In genomic region chr4:42649870-42650269, GRCh38 we compare ENCODE assay signal across 1 cellular context.
TF ChIP-seq lines count a peak whose summit lies in the region.

No MANE protein-coding gene starts in this region.

TF ChIP-seq in GM12878, 131 proteins besides CTCF, POLR2A, EP300 and RAD21:
- TF ChIP-seq FOXK2 (IDR thresholded peaks at IDR 0.05) = no peak
- TF ChIP-seq, protein P1, sequence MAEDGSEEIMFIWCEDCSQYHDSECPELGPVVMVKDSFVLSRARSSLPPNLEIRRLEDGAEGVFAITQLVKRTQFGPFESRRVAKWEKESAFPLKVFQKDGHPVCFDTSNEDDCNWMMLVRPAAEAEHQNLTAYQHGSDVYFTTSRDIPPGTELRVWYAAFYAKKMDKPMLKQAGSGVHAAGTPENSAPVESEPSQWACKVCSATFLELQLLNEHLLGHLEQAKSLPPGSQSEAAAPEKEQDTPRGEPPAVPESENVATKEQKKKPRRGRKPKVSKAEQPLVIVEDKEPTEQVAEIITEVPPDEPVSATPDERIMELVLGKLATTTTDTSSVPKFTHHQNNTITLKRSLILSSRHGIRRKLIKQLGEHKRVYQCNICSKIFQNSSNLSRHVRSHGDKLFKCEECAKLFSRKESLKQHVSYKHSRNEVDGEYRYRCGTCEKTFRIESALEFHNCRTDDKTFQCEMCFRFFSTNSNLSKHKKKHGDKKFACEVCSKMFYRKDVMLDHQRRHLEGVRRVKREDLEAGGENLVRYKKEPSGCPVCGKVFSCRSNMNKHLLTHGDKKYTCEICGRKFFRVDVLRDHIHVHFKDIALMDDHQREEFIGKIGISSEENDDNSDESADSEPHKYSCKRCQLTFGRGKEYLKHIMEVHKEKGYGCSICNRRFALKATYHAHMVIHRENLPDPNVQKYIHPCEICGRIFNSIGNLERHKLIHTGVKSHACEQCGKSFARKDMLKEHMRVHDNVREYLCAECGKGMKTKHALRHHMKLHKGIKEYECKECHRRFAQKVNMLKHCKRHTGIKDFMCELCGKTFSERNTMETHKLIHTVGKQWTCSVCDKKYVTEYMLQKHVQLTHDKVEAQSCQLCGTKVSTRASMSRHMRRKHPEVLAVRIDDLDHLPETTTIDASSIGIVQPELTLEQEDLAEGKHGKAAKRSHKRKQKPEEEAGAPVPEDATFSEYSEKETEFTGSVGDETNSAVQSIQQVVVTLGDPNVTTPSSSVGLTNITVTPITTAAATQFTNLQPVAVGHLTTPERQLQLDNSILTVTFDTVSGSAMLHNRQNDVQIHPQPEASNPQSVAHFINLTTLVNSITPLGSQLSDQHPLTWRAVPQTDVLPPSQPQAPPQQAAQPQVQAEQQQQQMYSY (CRISPR knock-in tag; IDR thresholded peaks at IDR 0.05) = no peak
- no peak for TF ChIP-seq NR2C1 (IDR thresholded peaks at IDR 0.05)
- no peak for TF ChIP-seq ATF2 (IDR thresholded peaks at IDR 0.05; ENCODE audit: low read length)
- TF ChIP-seq TCF3 (IDR thresholded peaks at IDR 0.05; ENCODE audit: borderline replicate concordance, insufficient read depth, low read depth, low read length) = no peak
- TF ChIP-seq SUPT20H (IDR thresholded peaks at IDR 0.05; ENCODE audit: borderline replicate concordance, control insufficient read depth, low read depth, low read length) = no peak
- no peak for TF ChIP-seq ZNF217 (IDR thresholded peaks at IDR 0.05)
- no peak for TF ChIP-seq IRF4 (IDR thresholded peaks at IDR 0.05; ENCODE audit: low read depth, low read length)
- TF ChIP-seq POLR2AphosphoS2 (IDR thresholded peaks at IDR 0.05; ENCODE audit: low read depth, low read length) = no peak
- TF ChIP-seq TARDBP (IDR thresholded peaks at IDR 0.05; ENCODE audit: borderline replicate concordance) = no peak
- TF ChIP-seq, protein P2, sequence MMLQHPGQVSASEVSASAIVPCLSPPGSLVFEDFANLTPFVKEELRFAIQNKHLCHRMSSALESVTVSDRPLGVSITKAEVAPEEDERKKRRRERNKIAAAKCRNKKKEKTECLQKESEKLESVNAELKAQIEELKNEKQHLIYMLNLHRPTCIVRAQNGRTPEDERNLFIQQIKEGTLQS (IDR thresholded peaks at IDR 0.05; ENCODE audit: borderline replicate concordance, extremely low read depth, low read depth, low read length) = no peak
- TF ChIP-seq NFYA (IDR thresholded peaks at IDR 0.05; ENCODE audit: borderline replicate concordance, low read depth, low read length) = no peak
- TF ChIP-seq RELA (IDR thresholded peaks at IDR 0.05; ENCODE audit: borderline replicate concordance, partially characterized antibody) = no peak
